Comparison of ENCODE assay signal across 16 cellular contexts in genomic region chr17:83137523-83137922, GRCh38.
"Had no signal": no experiment of that assay in that cellular context is flagged by ENCODE, and none has a peak within 500 bp of the region (broad histone marks: within the 10 kb centered on the region; RNA-seq: fewer than 3 reads in every experiment).

No MANE protein-coding gene starts in this region.

- H3K36me3 Mint-ChIP-seq: immature natural killer cell had no signal

- H3K9me3 Mint-ChIP-seq: immature natural killer cell had no signal

- H3K4me1 ChIP-seq: esophagus squamous epithelium, stomach, tibial artery had no signal

- H3K9me3 ChIP-seq: stomach, tibial artery had no signal

- H3K36me3 ChIP-seq: brain microvascular endothelial cell, esophagus squamous epithelium, SJSA1, stomach, tibial artery had no signal

- H3K27ac Mint-ChIP-seq: activated CD8-positive, alpha-beta T cell treated with anti-CD3 and anti-CD28 coated beads for 36 hours; activated naive CD4-positive, alpha-beta T cell treated with anti-CD3 and anti-CD28 coated beads, Interleukin-2, amount 50 U/mL, for 72 hours; activated T-helper 17 cell treated with anti-CD3 and anti-CD28 coated beads, Interleukin-2, amount 50 U/mL, for 72 hours had no signal

- H3K27me3 ChIP-seq: brain microvascular endothelial cell, SJSA1, tibial artery had no signal

- H3K4me3 Mint-ChIP-seq: activated CD8-positive, alpha-beta T cell treated with anti-CD3 and anti-CD28 coated beads for 36 hours; activated T-helper 17 cell treated with anti-CD3 and anti-CD28 coated beads, Interleukin-2, amount 50 U/mL, for 72 hours; immature natural killer cell; nephron progenitor cell had no signal

- H3K4me1 Mint-ChIP-seq: activated T-helper 17 cell treated with anti-CD3 and anti-CD28 coated beads, Interleukin-2, amount 50 U/mL, for 72 hours; immature natural killer cell had no signal

- H3K27ac ChIP-seq: brain microvascular endothelial cell, esophagus squamous epithelium, SJSA1, skin epidermis, stomach, tibial artery had no signal

- DNase-seq: activated CD4-positive, alpha-beta T cell treated with anti-CD3 and anti-CD28 coated beads for 4 hours; activated CD8-positive, alpha-beta T cell treated with anti-CD3 and anti-CD28 coated beads for 36 hours; brain microvascular endothelial cell; esophagus squamous epithelium; foreskin fibroblast; glutamatergic neuron; immature natural killer cell; left cardiac atrium; mammary epithelial cell; nephron progenitor cell; stomach had no signal

- H3K4me3 ChIP-seq: esophagus squamous epithelium, SJSA1, skin epidermis, stomach, tibial artery had no signal
